ENCODE assay signal across 11 cellular contexts in the genomic region with DNA sequence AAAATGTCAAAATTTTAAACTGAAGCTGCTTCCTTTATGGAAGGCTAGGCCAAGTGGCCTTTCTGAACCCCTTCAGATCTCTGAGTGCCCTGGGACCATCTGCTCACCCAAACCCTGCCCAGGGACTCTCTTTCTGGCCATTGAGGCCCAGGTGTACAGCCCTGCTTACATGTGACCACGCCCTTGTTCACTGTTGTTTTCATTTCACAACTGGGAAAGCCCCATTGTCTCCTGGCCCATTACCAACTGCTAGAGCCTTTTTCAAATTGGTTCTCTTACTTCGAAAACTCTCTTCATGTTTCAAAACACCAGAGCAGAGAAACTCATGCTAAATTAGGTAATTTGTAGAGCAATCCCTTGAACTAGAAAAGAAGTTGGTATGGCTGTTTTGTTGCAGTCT.
DNase-seq lines count a peak whose midpoint lies in the region; ATAC-seq and TF ChIP-seq lines count a peak whose summit lies in the region.
"Had no signal": no experiment of that assay in that cellular context is flagged by ENCODE, and none has a peak within 500 bp of the region (broad histone marks: within the 10 kb centered on the region; RNA-seq: fewer than 3 reads in every experiment).

No MANE protein-coding gene starts in this region.

- CTCF ChIA-PET in SK-N-SH (lab: Yijun Ruan, JAX) = interaction anchor here (1.4 kb wide), 1 partner anchor 54 kb away, joined by 3 read pairs; no protein-coding TSS in a partner anchor
- CTCF ChIA-PET in PC-9 (lab: Charles Lee) = no interaction called here

- no peak overlapping the region for H3K4me3 ChIP-seq in transverse colon
- H3K4me3 ChIP-seq in SK-N-SH (ENCODE audit: low read depth in 2 of 2, low read length in 1 of 2) = no peak overlapping the region
- no peak overlapping the region for H3K4me3 ChIP-seq in PC-9

- H3K4me2 ChIP-seq in SK-N-SH (no peak overlapping the region), PC-9 (no peak overlapping the region)

- H3K36me3 ChIP-seq in transverse colon (no peaks in the 10 kb centered on the region), SK-N-SH (replicated peaks in 1 of 2; ENCODE audit: control insufficient read depth in 1 of 2, insufficient read depth in 2 of 2, low read length in 1 of 2) (no peaks in the 10 kb centered on the region), PC-9 (ENCODE audit: low read depth) (no peaks in the 10 kb centered on the region)

- no peaks in the 10 kb centered on the region for H3K36me3 Mint-ChIP-seq in activated T-helper 1 cell treated with anti-CD3 and anti-CD28 coated beads, Interleukin-12 subunit alpha, Interleukin-12 subunit beta, Interleukin-2, Interleukin-4 antibody, amounts not matched to agents 30 ng/mL and 10 ng/mL and 1 ng/mL, durations not matched to agents 14 hours and 24 hours and 36 hours (ENCODE audit: low read depth)
- H3K36me3 Mint-ChIP-seq: CD4-positive, CD25-positive, alpha-beta regulatory T cell had no signal

- intact Hi-C loops in activated T-helper 1 cell treated with anti-CD3 and anti-CD28 coated beads, Interleukin-12 subunit alpha, Interleukin-12 subunit beta, Interleukin-2, Interleukin-4 antibody, amounts not matched to agents 30 ng/mL and 10 ng/mL and 1 ng/mL, durations not matched to agents 14 hours and 24 hours and 36 hours (cut with micrococcal nuclease) = no loop called here
- intact Hi-C loops in transverse colon (cut with DNase I; ENCODE audit: low total_unique reads) (no loop called here), PC-9 (cut with micrococcal nuclease; ENCODE audit: unreplicated experiment) (no loop called here)

- no peak overlapping the region for H3K9ac ChIP-seq in SK-N-SH

- H4K20me1 ChIP-seq in SK-N-SH (ENCODE audit: insufficient read depth) = no peaks in the 10 kb centered on the region
- no peaks in the 10 kb centered on the region for H4K20me1 ChIP-seq in PC-9 (ENCODE audit: insufficient read depth)

- POLR2A ChIA-PET in SK-N-SH (lab: Yijun Ruan, JAX) = no interaction called here
- POLR2A ChIA-PET in PC-9 (lab: Charles Lee; ENCODE audit: unreplicated experiment) = no interaction called here

- 29 to 31% methylated on average over 2 of the region's 2 CpGs for WGBS in transverse colon (ENCODE audit: low coverage in 1 of 2), 2 donors
- WGBS in SK-N-SH (ENCODE audit: low lambda C conversion rate) = 71% methylated on average over 2 of the region's 2 CpGs

- TF ChIP-seq RAD21 in SK-N-SH (IDR thresholded peaks at IDR 0.05; ENCODE audit: low read length) = no peak

- H3F3A ChIP-seq in SK-N-SH (replicated peaks; ENCODE audit: insufficient read depth) (no peaks in the 10 kb centered on the region), PC-9 (ENCODE audit: insufficient read depth, low read depth) (no peaks in the 10 kb centered on the region)

- H3K4me1 Mint-ChIP-seq in activated T-helper 1 cell treated with anti-CD3 and anti-CD28 coated beads, Interleukin-12 subunit alpha, Interleukin-12 subunit beta, Interleukin-2, Interleukin-4 antibody, amounts not matched to agents 30 ng/mL and 10 ng/mL and 1 ng/mL, durations not matched to agents 14 hours and 24 hours and 36 hours (ENCODE audit: low read depth) = peaks cover 27% of the 10 kb centered on the region

- TF ChIP-seq CTCF in transverse colon (IDR thresholded peaks at IDR 0.05) (no peak), SK-N-SH (IDR thresholded peaks at IDR 0.05) (no peak), PC-9 (conservative IDR thresholded peaks at IDR 0.05) (no peak)

- no peak overlapping the region for H2AFZ ChIP-seq in SK-N-SH (ENCODE audit: low read depth)
- no peak overlapping the region for H2AFZ ChIP-seq in PC-9

- H3K27me3 ChIP-seq in transverse colon (no peaks in the 10 kb centered on the region), SK-N-SH (ENCODE audit: insufficient read depth) (no peaks in the 10 kb centered on the region), PC-9 (ENCODE audit: insufficient read depth, low read depth) (no peaks in the 10 kb centered on the region)

- in situ Hi-C loops in transverse colon (cut with MboI; ENCODE audit: low pct_ligation_motif_present in 1 of 4, low pct_unique_long_range_greater_than_20kb in 1 of 4, low sequenced_read_pairs in 3 of 4) = no loop called here

- no peak overlapping the region for H3K27ac ChIP-seq in transverse colon
- H3K27ac ChIP-seq in SK-N-SH (ENCODE audit: low read depth in 2 of 2, low read length in 1 of 2) = no peak overlapping the region
- no peak overlapping the region for H3K27ac ChIP-seq in PC-9

- peaks cover 0 to 7% (median 0%) of the 10 kb centered on the region in 4 donors for H3K4me1 ChIP-seq in transverse colon
- H3K4me1 ChIP-seq in SK-N-SH (ENCODE audit: control insufficient read depth in 1 of 2, insufficient read depth in 2 of 2, low read depth in 1 of 2, low read length in 1 of 2) = peaks cover 0 to 11% of the 10 kb centered on the region in 2 experiments; a peak in 2 of 4 replicates
- H3K4me1 ChIP-seq in PC-9 (replicated peaks; ENCODE audit: insufficient read depth) = no peaks in the 10 kb centered on the region

- H3K4me3 Mint-ChIP-seq in activated T-helper 1 cell treated with anti-CD3 and anti-CD28 coated beads, Interleukin-12 subunit alpha, Interleukin-12 subunit beta, Interleukin-2, Interleukin-4 antibody, amounts not matched to agents 30 ng/mL and 10 ng/mL and 1 ng/mL, durations not matched to agents 14 hours and 24 hours and 36 hours = peak overlapping the region; percentile 8
- H3K4me3 Mint-ChIP-seq: CD4-positive, CD25-positive, alpha-beta regulatory T cell had no signal

- DNase-seq in stimulated activated CD4-positive, alpha-beta T cell treated with anti-CD3 and anti-CD28 coated beads, Interleukin-15, amount 100 ng/mL, for 24 hours = peak; percentile 3
- no peak for DNase-seq in stimulated activated CD4-positive, alpha-beta T cell treated with anti-CD3 and anti-CD28 coated beads, Interleukin-2, amount 100 ng/mL, for 24 hours
- DNase-seq in activated T-helper 1 cell treated with anti-CD3 and anti-CD28 coated beads, Interleukin-12 subunit alpha, Interleukin-12 subunit beta, Interleukin-2, Interleukin-4 antibody, amounts not matched to agents 30 ng/mL and 10 ng/mL and 1 ng/mL, durations not matched to agents 14 hours and 24 hours and 36 hours (ENCODE audit: low spot score) = peak; percentile 4
- DNase-seq in transverse colon (peak; percentile 19), SK-N-SH (no peak), PC-9 (no peak)
- DNase-seq: activated CD8-positive, alpha-beta memory T cell treated with anti-CD3 and anti-CD28 coated beads, Interleukin-2, amount 50 U/mL, for 4 hours; left cardiac atrium had no signal

- no TSS peak for BruUV-seq in PC-9 (replicated peaks; lab: Mats Ljungman, UMichigan)

- H3K27ac Mint-ChIP-seq in activated T-helper 1 cell treated with anti-CD3 and anti-CD28 coated beads, Interleukin-12 subunit alpha, Interleukin-12 subunit beta, Interleukin-2, Interleukin-4 antibody, amounts not matched to agents 30 ng/mL and 10 ng/mL and 1 ng/mL, durations not matched to agents 14 hours and 24 hours and 36 hours = peak overlapping the region; percentile 25

- H3K79me2 ChIP-seq in SK-N-SH (ENCODE audit: insufficient read depth) (no peaks in the 10 kb centered on the region), PC-9 (ENCODE audit: low read depth) (no peaks in the 10 kb centered on the region)

- H3K9me3 ChIP-seq in transverse colon = no peaks in the 10 kb centered on the region
- no peaks in the 10 kb centered on the region for H3K9me3 ChIP-seq in SK-N-SH
- no peaks in the 10 kb centered on the region for H3K9me3 ChIP-seq in PC-9 (ENCODE audit: insufficient read depth, low read depth)

- TF ChIP-seq EP300 in transverse colon (IDR thresholded peaks at IDR 0.05; ENCODE audit: low read depth) (no peak), SK-N-SH (IDR thresholded peaks at IDR 0.05; ENCODE audit: borderline replicate concordance in 1 of 2, low read depth in 1 of 2, low read length in 1 of 2) (no peak)

- H3K9me2 ChIP-seq in SK-N-SH (no peaks in the 10 kb centered on the region), PC-9 (ENCODE audit: insufficient read depth) (no peaks in the 10 kb centered on the region)

- no peaks in the 10 kb centered on the region for H3K27me3 Mint-ChIP-seq in activated T-helper 1 cell treated with anti-CD3 and anti-CD28 coated beads, Interleukin-12 subunit alpha, Interleukin-12 subunit beta, Interleukin-2, Interleukin-4 antibody, amounts not matched to agents 30 ng/mL and 10 ng/mL and 1 ng/mL, durations not matched to agents 14 hours and 24 hours and 36 hours (ENCODE audit: insufficient read depth)
- H3K27me3 Mint-ChIP-seq: CD4-positive, CD25-positive, alpha-beta regulatory T cell had no signal

- no peaks in the 10 kb centered on the region for H3K9me3 Mint-ChIP-seq in activated T-helper 1 cell treated with anti-CD3 and anti-CD28 coated beads, Interleukin-12 subunit alpha, Interleukin-12 subunit beta, Interleukin-2, Interleukin-4 antibody, amounts not matched to agents 30 ng/mL and 10 ng/mL and 1 ng/mL, durations not matched to agents 14 hours and 24 hours and 36 hours

- no peak for TF ChIP-seq POLR2A in transverse colon (IDR thresholded peaks at IDR 0.05)

- peak; percentile 91 for ATAC-seq in HG02852 (IDR thresholded peaks at IDR 0.05; ENCODE audit: unreplicated experiment)
- no peak for ATAC-seq in HG02610 (IDR thresholded peaks at IDR 0.05; ENCODE audit: unreplicated experiment)
- ATAC-seq: left cardiac atrium had no signal

TF ChIP-seq in SK-N-SH, 30 proteins besides CTCF, POLR2A, EP300 and RAD21:
- TF ChIP-seq ELF1 (IDR thresholded peaks at IDR 0.05) = no peak
- no peak for TF ChIP-seq RFX5 (IDR thresholded peaks at IDR 0.05; ENCODE audit: low read length)
- no peak for TF ChIP-seq POLR2AphosphoS5 (IDR thresholded peaks at IDR 0.05; ENCODE audit: low read depth, low read length)

Comparison
In these comparisons a context has a peak if more than half of its experiments do, and no peak if none do; other contexts are left out.
1. DNase-seq: peak in stimulated activated CD4-positive, alpha-beta T cell treated with anti-CD3 and anti-CD28 coated beads, Interleukin-15, amount 100 ng/mL, for 24 hours (single experiment), activated T-helper 1 cell treated with anti-CD3 and anti-CD28 coated beads, Interleukin-12 subunit alpha, Interleukin-12 subunit beta, Interleukin-2, Interleukin-4 antibody, amounts not matched to agents 30 ng/mL and 10 ng/mL and 1 ng/mL, durations not matched to agents 14 hours and 24 hours and 36 hours (single experiment) and transverse colon (single experiment); none in stimulated activated CD4-positive, alpha-beta T cell treated with anti-CD3 and anti-CD28 coated beads, Interleukin-2, amount 100 ng/mL, for 24 hours (0 of 2), SK-N-SH (single experiment) and PC-9 (0 of 2).